Comparison of ENCODE assay signal across 26 cellular contexts in genomic region chr6:11902527-11902926, GRCh38.
"Had no signal": no experiment of that assay in that cellular context is flagged by ENCODE, and none has a peak within 500 bp of the region (broad histone marks: within the 10 kb centered on the region; RNA-seq: fewer than 3 reads in every experiment).

No MANE protein-coding gene starts in this region.

- DNase-seq: activated CD4-positive, alpha-beta T cell treated with anti-CD3 and anti-CD28 coated beads for 4 hours; activated CD4-positive, alpha-beta T cell treated with anti-CD3 and anti-CD28 coated beads, Interleukin-2, amount 50 U/mL, for 4 hours; activated gamma-delta T cell; activated naive CD4-positive, alpha-beta T cell treated with anti-CD3 and anti-CD28 coated beads for 36 hours; activated T-cell treated with anti-CD3 and anti-CD28 coated beads for 4 hours; activated T-cell treated with anti-CD3 and anti-CD28 coated beads, Interleukin-2, amount 50 U/mL, for 48 hours; adrenal gland; anterior cingulate cortex; cerebellar nuclear complex; KG1; NCI-H1092 treated with DMSO at 0.1 percent for 48 hours; NCI-H1417 treated with DMSO at 0.1 percent for 48 hours; NCI-H1694; NCI-H2029 treated with DMSO at 0.1 percent for 48 hours; NCI-H345; NCI-H510A; NCI-H526 treated with DMSO at 0.1 percent for 48 hours; Peyer's patch; Right ventricle myocardium superior; SJCRH30; SK-N-SH; T-helper 1 cell had no signal

- H3K4me2 ChIP-seq: SK-N-SH had no signal

- H3K4me3 ChIP-seq: adrenal gland, Peyer's patch, SJCRH30 had no signal

- H3K36me3 ChIP-seq: adrenal gland, Peyer's patch, SJCRH30 had no signal

- H3K9ac ChIP-seq: SK-N-SH had no signal

- ATAC-seq: activated T-helper 17 cell treated with anti-CD3 and anti-CD28 coated beads, Interleukin-2, amount 50 U/mL, for 72 hours had no signal

- H3K27ac Mint-ChIP-seq: activated naive CD4-positive, alpha-beta T cell treated with anti-CD3 and anti-CD28 coated beads for 36 hours; activated naive CD8-positive, alpha-beta T cell; activated T-helper 17 cell treated with anti-CD3 and anti-CD28 coated beads, Interleukin-2, amount 50 U/mL, for 72 hours had no signal

- H3K4me1 ChIP-seq: adrenal gland, Peyer's patch, SJCRH30 had no signal

- H3K27me3 Mint-ChIP-seq: activated naive CD8-positive, alpha-beta T cell had no signal

- H3K9me3 Mint-ChIP-seq: activated naive CD4-positive, alpha-beta T cell treated with anti-CD3 and anti-CD28 coated beads for 36 hours; activated T-helper 17 cell treated with anti-CD3 and anti-CD28 coated beads, Interleukin-2, amount 50 U/mL, for 72 hours had no signal

- H3K4me3 Mint-ChIP-seq: activated naive CD4-positive, alpha-beta T cell treated with anti-CD3 and anti-CD28 coated beads for 36 hours; activated naive CD8-positive, alpha-beta T cell; activated T-helper 17 cell treated with anti-CD3 and anti-CD28 coated beads, Interleukin-2, amount 50 U/mL, for 72 hours had no signal

- H3K27me3 ChIP-seq: adrenal gland, Peyer's patch, SJCRH30 had no signal

- H3K27ac ChIP-seq: adrenal gland, Peyer's patch, RWPE1, SJCRH30, VCaP had no signal

- H3K9me3 ChIP-seq: adrenal gland, Peyer's patch, SJCRH30, SK-N-SH had no signal
